1 cellular context compared by ENCODE assay signal in genomic region chr3:102304550-102304949, GRCh38.
TF ChIP-seq lines count a peak whose summit lies in the region.

No MANE protein-coding gene starts in this region.

TF ChIP-seq in HepG2, 621 proteins besides CTCF, POLR2A, EP300 and RAD21 (continued from another document):
- TF ChIP-seq TIGD3 (CRISPR knock-in tag; IDR thresholded peaks at IDR 0.05; ENCODE audit: borderline replicate concordance) (no peak), NONO (IDR thresholded peaks at IDR 0.05) (no peak), NONO (CRISPR knock-in tag; conservative IDR thresholded peaks at IDR 0.05) (no peak), POGZ (CRISPR knock-in tag; IDR thresholded peaks at IDR 0.05) (no peak), ATF7 (IDR thresholded peaks at IDR 0.05) (peak; percentile 69), ATF7 (CRISPR knock-in tag; IDR thresholded peaks at IDR 0.05) (no peak)
